9 cellular contexts compared by ENCODE assay signal in genomic region chr2:219206442-219207253, GRCh38. TPM values are rescaled to one million over a fixed set of nuclear protein-coding genes. Genes with fewer than 3 reads are reported as not detected.
DNase-seq lines count a peak whose midpoint lies in the region; ATAC-seq, FAIRE-seq and TF ChIP-seq lines count a peak whose summit lies in the region.
"Had no signal": no experiment of that assay in that cellular context is flagged by ENCODE, and none has a peak within 500 bp of the region (broad histone marks: within the 10 kb centered on the region; RNA-seq: fewer than 3 reads in every experiment).

A gene with protein sequence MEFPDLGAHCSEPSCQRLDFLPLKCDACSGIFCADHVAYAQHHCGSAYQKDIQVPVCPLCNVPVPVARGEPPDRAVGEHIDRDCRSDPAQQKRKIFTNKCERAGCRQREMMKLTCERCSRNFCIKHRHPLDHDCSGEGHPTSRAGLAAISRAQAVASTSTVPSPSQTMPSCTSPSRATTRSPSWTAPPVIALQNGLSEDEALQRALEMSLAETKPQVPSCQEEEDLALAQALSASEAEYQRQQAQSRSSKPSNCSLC (plus strand): TSS chr2:219206782. CDS start chr2:219206988, 206 bp downstream.

- no peaks in the 10 kb centered on the region for H3K9me3 Mint-ChIP-seq in central memory CD8-positive, alpha-beta T cell

- no peaks in the 10 kb centered on the region for H3K27me3 ChIP-seq in keratinocyte (ENCODE audit: control insufficient read depth, extremely low read depth, insufficient read depth, low read length)

- FAIRE-seq in keratinocyte (lab: Jason Lieb, UNC) = no peak
- FAIRE-seq: endometrium had no signal

- TF ChIP-seq CTCF in keratinocyte (optimal IDR thresholded peaks at IDR 0.05 in 1 of 3, IDR thresholded peaks at IDR 0.05 in 1 of 3, conservative IDR thresholded peaks at IDR 0.05 in 1 of 3; ENCODE audit: extremely low read depth in 1 of 3, insufficient read depth in 2 of 3, low read length in 3 of 3) = peak in 1 of 3 experiments; percentile 2

- no peaks in the 10 kb centered on the region for H3K9me1 ChIP-seq in keratinocyte (ENCODE audit: control insufficient read depth, extremely low read depth, insufficient read depth, low read length)

- TF ChIP-seq POLR2A in GM19099 (IDR thresholded peaks at IDR 0.05; ENCODE audit: extremely low read depth, insufficient read length, low read depth) = peak; percentile 98

- peaks cover 7 to 17% of the 10 kb centered on the region in 2 experiments for H3K36me3 ChIP-seq in keratinocyte (ENCODE audit: control insufficient read depth in 2 of 2, extremely low read depth in 1 of 2, insufficient read depth in 2 of 2, low read length in 2 of 2)

- peak within 1 kb of the TSS; percentile 51 for H3K27ac ChIP-seq in keratinocyte (ENCODE audit: control insufficient read depth, insufficient read depth, low read length)

- peak within 1 kb of the TSS; percentile 45 to 66 (median 62) for H3K4me3 ChIP-seq in keratinocyte (ENCODE audit: control insufficient read depth in 2 of 3, extremely low read depth in 1 of 3, insufficient read depth in 2 of 3, low read depth in 1 of 3, low read length in 3 of 3)

- peaks cover 16% of the 10 kb centered on the region for H3K4me1 ChIP-seq in keratinocyte (ENCODE audit: control insufficient read depth, extremely low read depth, insufficient read depth, low read length)

- peak within 1 kb of the TSS; percentile 70 for H3K9ac ChIP-seq in keratinocyte (ENCODE audit: control insufficient read depth, extremely low read depth, insufficient read depth, low read length)

- no peaks in the 10 kb centered on the region for H4K20me1 ChIP-seq in keratinocyte (ENCODE audit: control insufficient read depth, extremely low read depth, insufficient read depth, low read length)

- H3K27me3 Mint-ChIP-seq in central memory CD8-positive, alpha-beta T cell = no peaks in the 10 kb centered on the region

- H3K36me3 Mint-ChIP-seq in central memory CD8-positive, alpha-beta T cell (ENCODE audit: insufficient read depth) = peaks cover 23% of the 10 kb centered on the region

- H2AFZ ChIP-seq in keratinocyte (ENCODE audit: control insufficient read depth, low read length) = peak within 1 kb of the TSS; percentile 90

- H3K4me3 Mint-ChIP-seq in central memory CD8-positive, alpha-beta T cell = peak within 1 kb of the TSS; percentile 86

- H3K27ac Mint-ChIP-seq in central memory CD8-positive, alpha-beta T cell (ENCODE audit: low read depth) = peak within 1 kb of the TSS; percentile 92

- no peaks in the 10 kb centered on the region for H3K9me3 ChIP-seq in keratinocyte (ENCODE audit: control insufficient read depth, low read depth, low read length)

- no peaks in the 10 kb centered on the region for H3K79me2 ChIP-seq in keratinocyte (ENCODE audit: control insufficient read depth, insufficient read depth, low read length)

- peaks cover 35% of the 10 kb centered on the region for H3K4me1 Mint-ChIP-seq in central memory CD8-positive, alpha-beta T cell

- dilution Hi-C loops in keratinocyte (cut with MboI; ENCODE audit: extremely low pct_ligation_motif_present, low sequenced_read_pairs) = no loop called here

- ATAC-seq in HG03378 (IDR thresholded peaks at IDR 0.05; ENCODE audit: unreplicated experiment) = peak; percentile 90
- ATAC-seq in activated CD4-positive, CD25-positive, alpha-beta regulatory T cell treated with anti-CD3 and anti-CD28 coated beads, Interleukin-2, amount 50 U/mL, for 24 hours = peak; percentile 96 to 97
- peak; percentile 97 for ATAC-seq in central memory CD8-positive, alpha-beta T cell (replicated peaks; ENCODE audit: extremely low read depth, poor library complexity, severe bottlenecking)

- peak; percentile 83 to 90 for DNase-seq in AML-193 (lab: John Stamatoyannopoulos, UW)
- peak; percentile 82 for DNase-seq in NCI-H446 treated with DMSO at 0.1 percent for 48 hours (lab: John Stamatoyannopoulos, UW)
- peak; percentile 92 for DNase-seq in central memory CD8-positive, alpha-beta T cell (ENCODE audit: low spot score in 2 of 2)
- no peak for DNase-seq in keratinocyte (ENCODE audit: low read depth, low spot score)
- DNase-seq in stimulated activated CD4-positive, alpha-beta T cell treated with anti-CD3 and anti-CD28 coated beads, Interleukin-15, amount 100 ng/mL, for 1 hour (ENCODE audit: low read depth in 1 of 2, low spot score in 1 of 2) = peak; percentile 93 to 95

- H3K4me2 ChIP-seq in keratinocyte (ENCODE audit: control insufficient read depth, extremely low read depth, insufficient read depth, low read depth, low read length) = peak within 1 kb of the TSS; percentile 84

RNA-seq across cellular contexts. Expression of the gene that starts here (rescaled TPM):
- polyA plus RNA-seq in keratinocyte = 23.2 to 37.7 TPM (median 25.1 TPM) in 3 replicates
- polyA plus RNA-seq in keratinocyte (2011; ENCODE audit: low read depth) = 64.8 TPM
- 22.4 and 32.9 TPM in 2 replicates for polyA plus RNA-seq in keratinocyte (2011; cell fraction: cytosol; rRNA removed)
- 41.2 and 42.7 TPM in 2 replicates for polyA plus RNA-seq in keratinocyte (2011; cell fraction: nucleus; rRNA removed)
- polyA plus RNA-seq in keratinocyte (2012; ENCODE audit: low replicate concordance) = 21.5 and 43.1 TPM in 2 replicates
- polyA minus RNA-seq in keratinocyte = 24.5 to 39.9 TPM (median 27.6 TPM) in 3 replicates
- polyA minus RNA-seq in keratinocyte (2011; cell fraction: cytosol; rRNA and poly(A)+ RNA removed) = 15.0 TPM
- 9.2 and 9.8 TPM in 2 replicates for polyA minus RNA-seq in keratinocyte (2011; cell fraction: nucleus; rRNA and poly(A)+ RNA removed)
